ENCODE assay signal across 21 cellular contexts in genomic region chr7:78114993-78115392, GRCh38.
A peak's percentile ranks its signal among the peaks of the same experiment; 100 is the strongest.
DNase-seq lines count a peak whose midpoint lies in the region; ATAC-seq, FAIRE-seq and TF ChIP-seq lines count a peak whose summit lies in the region.
"Had no signal": no experiment of that assay in that cellular context is flagged by ENCODE, and none has a peak within 500 bp of the region (broad histone marks: within the 10 kb centered on the region; RNA-seq: fewer than 3 reads in every experiment).

No MANE protein-coding gene starts in this region.

- no peaks in the 10 kb centered on the region for H3K27me3 ChIP-seq in IMR-90 (ENCODE audit: control insufficient read depth, insufficient read depth, low read length)
- H3K27me3 ChIP-seq in K562 (ENCODE audit: control insufficient read depth in 2 of 2, insufficient read depth in 2 of 2, low read length in 2 of 2), result no peaks in the 10 kb centered on the region; a peak in 2 of 5 replicates
- H3K27me3 ChIP-seq: BLaER1 had no signal

- H3K27ac Mint-ChIP-seq in T-cell, result no peak overlapping the region
- H3K27ac Mint-ChIP-seq: B cell; CD4-positive, CD25-positive, alpha-beta regulatory T cell; CD8-positive, alpha-beta T cell; HFFc6 had no signal

- no peak overlapping the region for H3K14ac ChIP-seq in IMR-90 (replicated peaks; ENCODE audit: low read depth, low read length)

- dilution Hi-C loops in IMR-90 (cut with HindIII; ENCODE audit: low sequenced_read_pairs, unreplicated experiment), result no loop called here

- H3K79me1 ChIP-seq in IMR-90 (ENCODE audit: low read depth in 1 of 2, low read length in 2 of 2), result no peaks in the 10 kb centered on the region; a peak in 1 of 4 replicates

- no peak overlapping the region for H4K8ac ChIP-seq in IMR-90 (ENCODE audit: low read depth in 2 of 2, low read length in 2 of 2)

- H2AK5ac ChIP-seq in IMR-90 (ENCODE audit: low read depth, low read length), result no peak overlapping the region

- H3K9me3 ChIP-seq in IMR-90 (ENCODE audit: control insufficient read depth, insufficient read depth, low read length) (no peaks in the 10 kb centered on the region), K562 (replicated peaks; ENCODE audit: control insufficient read depth, insufficient read depth, low read depth, low read length) (no peaks in the 10 kb centered on the region)
- H3K9me3 ChIP-seq: BLaER1, Caco-2, HAP-1 had no signal

- in situ Hi-C loops in IMR-90 (cut with MboI; ENCODE audit: low sequenced_read_pairs) (no loop called here), K562 (cut with MboI) (no loop called here)

- TF ChIP-seq RAD21 in IMR-90 (IDR thresholded peaks at IDR 0.05; ENCODE audit: low read length) (no peak), K562 (CRISPR knock-in tag; conservative IDR thresholded peaks at IDR 0.05 in 1 of 2, IDR thresholded peaks at IDR 0.05 in 1 of 2) (no peak)

- no peak overlapping the region for H2BK5ac ChIP-seq in IMR-90 (ENCODE audit: low read depth, low read length, poor library complexity, severe bottlenecking)

- ATAC-seq in IMR-90 (ENCODE audit: low read depth), result no peak
- no peak for ATAC-seq in K562
- ATAC-seq in T-cell (replicated peaks in 1 of 4), result no peak
- ATAC-seq: CD8-positive, alpha-beta T cell; GM12878; GM23338 had no signal

- H3K9ac ChIP-seq in IMR-90 (ENCODE audit: low read depth, low read length), result no peak overlapping the region
- H3K9ac ChIP-seq in K562 (ENCODE audit: insufficient read depth in 1 of 2, low read depth in 2 of 2, low read length in 2 of 2), result no peak overlapping the region
- H3K9ac ChIP-seq: BLaER1 had no signal

- no peak overlapping the region for H2BK120ac ChIP-seq in IMR-90 (ENCODE audit: low read depth, low read length)

- H3K4me2 ChIP-seq in IMR-90 (ENCODE audit: low read depth, low read length), result no peak overlapping the region
- no peak overlapping the region for H3K4me2 ChIP-seq in K562 (ENCODE audit: insufficient read depth, low read length)
- H3K4me2 ChIP-seq: BLaER1, GM23338 had no signal

- no peak overlapping the region for H3K27ac ChIP-seq in IMR-90 (ENCODE audit: insufficient read depth, low read length)
- H3K27ac ChIP-seq in K562 (ENCODE audit: extremely low read depth, low read depth, low read length), result no peak overlapping the region
- peak overlapping the region; percentile 27 for H3K27ac ChIP-seq in epithelial cell of prostate
- H3K27ac ChIP-seq: BLaER1, C4-2B had no signal

- H3K9me1 ChIP-seq in IMR-90 (ENCODE audit: insufficient read depth, low read length), result peaks cover 6% of the 10 kb centered on the region; the same call in 1 of the 2 replicates
- no peaks in the 10 kb centered on the region for H3K9me1 ChIP-seq in K562 (ENCODE audit: control insufficient read depth, insufficient read depth, low read length)

- no peak overlapping the region for H4K91ac ChIP-seq in IMR-90 (ENCODE audit: insufficient read depth, low read depth, low read length)

- no peaks in the 10 kb centered on the region for H3K79me2 ChIP-seq in K562 (ENCODE audit: control insufficient read depth, insufficient read depth, low read length)

- H4K20me1 ChIP-seq in IMR-90 (ENCODE audit: insufficient read depth, low read length), result no peaks in the 10 kb centered on the region
- H4K20me1 ChIP-seq in K562 (replicated peaks; ENCODE audit: control insufficient read depth, insufficient read depth, low read length), result no peaks in the 10 kb centered on the region
- H4K20me1 ChIP-seq: BLaER1 had no signal

- DNase-seq in IMR-90 (no peak), K562 (ENCODE audit: extremely low read depth in 1 of 4, low spot score in 3 of 4) (no peak), epithelial cell of prostate (ENCODE audit: low read depth, low spot score) (no peak), T-cell (no peak), DMS153 treated with DMSO at 0.1 percent for 48 hours (lab: John Stamatoyannopoulos, UW; ENCODE audit: unreplicated experiment) (no peak), dermis blood vessel endothelial cell (no peak)
- DNase-seq: Caco-2; CD4-positive, CD25-positive, alpha-beta regulatory T cell; CD8-positive, alpha-beta T cell; DMS153; DMS79; GDM1; HFFc6 had no signal

- H3K4ac ChIP-seq in IMR-90 (ENCODE audit: low read depth, low read length), result no peak overlapping the region

- H3K18ac ChIP-seq in IMR-90 (ENCODE audit: low read depth, low read length), result no peak overlapping the region

- no peak overlapping the region for H2BK15ac ChIP-seq in IMR-90 (ENCODE audit: low read depth, low read length)

- H3K4me1 ChIP-seq in IMR-90 (ENCODE audit: control insufficient read depth, insufficient read depth, low read length) (0 out of 2 replicates have a peak, but pooled peaks cover 2% of the 10 kb centered on the region), K562 (replicated peaks in 1 of 2; ENCODE audit: control insufficient read depth in 2 of 2, insufficient read depth in 2 of 2, low read length in 2 of 2) (no peaks in the 10 kb centered on the region)
- H3K4me1 ChIP-seq: BLaER1, Caco-2, HAP-1 had no signal

- no peak for TF ChIP-seq EP300 in K562 (IDR thresholded peaks at IDR 0.05; ENCODE audit: low read length)

- CTCF ChIA-PET in IMR-90 (lab: Yijun Ruan, JAX), result interaction anchor here (0.6 kb wide), 1 partner anchor 28 kb away, joined by 8 read pairs; no protein-coding TSS in a partner anchor
- CTCF ChIA-PET in K562 (lab: Yijun Ruan, JAX; ENCODE audit: low intra/inter-chr PET ratio), result no interaction called here
- CTCF ChIA-PET in T-cell (lab: Charles Lee), result no interaction called here

- H2AFZ ChIP-seq in IMR-90 (replicated peaks; ENCODE audit: low read length, poor library complexity) (no peak overlapping the region), K562 (ENCODE audit: low read depth, low read length) (no peak overlapping the region)
- H2AFZ ChIP-seq: GM23338 had no signal

- no peak overlapping the region for H2AK9ac ChIP-seq in IMR-90 (replicated peaks; ENCODE audit: low read depth, low read length, poor library complexity)

- TF ChIP-seq POLR2A in IMR-90 (IDR thresholded peaks at IDR 0.05; ENCODE audit: low read depth, low read length) (no peak), K562 (conservative IDR thresholded peaks at IDR 0.05) (no peak)

- no TSS peak for BruUV-seq in IMR-90 (replicated peaks; lab: Mats Ljungman, UMichigan)
- no TSS peak for BruUV-seq in K562 (replicated peaks; lab: Mats Ljungman, UMichigan)

- H3K4me3 ChIP-seq in IMR-90 (ENCODE audit: insufficient read depth, low read depth, low read length) (no peak overlapping the region), K562 (no peak overlapping the region)
- H3K4me3 ChIP-seq: BLaER1, GM12878, GM23338, HAP-1 had no signal

- H3K36me3 ChIP-seq in IMR-90 (ENCODE audit: control insufficient read depth, insufficient read depth, low read length) (no peaks in the 10 kb centered on the region), K562 (ENCODE audit: control insufficient read depth, insufficient read depth, low read length) (no peaks in the 10 kb centered on the region)
- H3K36me3 ChIP-seq: BLaER1, HAP-1 had no signal

- H3K9me3 Mint-ChIP-seq in T-cell, result no peaks in the 10 kb centered on the region
- H3K9me3 Mint-ChIP-seq: CD8-positive, alpha-beta T cell; GM23338; HFFc6 had no signal

- no CpG with 5 or more reads among the region's 1 CpG for WGBS in IMR-90 (ENCODE audit: extremely low coverage in 2 of 2, insufficient read length in 1 of 2), 2 experiments
- 0% methylated on average over 1 of the region's 1 CpG for WGBS in K562 (ENCODE audit: insufficient coverage, low coverage, missing lambda C conversion rate)

- FAIRE-seq in K562 (lab: Jason Lieb, UNC), result no peak
- FAIRE-seq: GM12878, GM19239, H54 had no signal

- TF ChIP-seq CTCF in IMR-90 (conservative IDR thresholded peaks at IDR 0.05; ENCODE audit: low read depth, low read length) (no peak), K562 (IDR thresholded peaks at IDR 0.05 in 2 of 3, conservative IDR thresholded peaks at IDR 0.05 in 1 of 3; ENCODE audit: insufficient read depth in 2 of 3, low read depth in 1 of 3, low read length in 3 of 3) (no peak)

- POLR2A ChIA-PET in IMR-90 (lab: Charles Lee; ENCODE audit: unreplicated experiment), result no interaction called here
- POLR2A ChIA-PET in K562 (lab: Yijun Ruan, JAX), result no interaction called here
- POLR2A ChIA-PET in T-cell (lab: Charles Lee), result no interaction called here

- H4K5ac ChIP-seq in IMR-90 (ENCODE audit: low read depth, low read length), result no peak overlapping the region

- no peak overlapping the region for H2BK20ac ChIP-seq in IMR-90 (ENCODE audit: low read depth, low read length)

- H3K27me3 Mint-ChIP-seq in T-cell, result peaks cover 31 to 47% of the 10 kb centered on the region in 2 donors

- no peaks in the 10 kb centered on the region for H3K4me1 Mint-ChIP-seq in T-cell
- H3K4me1 Mint-ChIP-seq: B cell; CD4-positive, CD25-positive, alpha-beta regulatory T cell had no signal

- H3K4me3 Mint-ChIP-seq in T-cell, result no peak overlapping the region
- H3K4me3 Mint-ChIP-seq: B cell; CD4-positive, CD25-positive, alpha-beta regulatory T cell; CD8-positive, alpha-beta T cell; GM23338; HFFc6 had no signal

- intact Hi-C loops in IMR-90 (cut with micrococcal nuclease) (no loop called here), K562 (cut with micrococcal nuclease) (no loop called here)

- H3K23ac ChIP-seq in IMR-90 (ENCODE audit: low read depth, low read length), result no peak overlapping the region

- no peak overlapping the region for H3K56ac ChIP-seq in IMR-90 (ENCODE audit: extremely low read depth, insufficient read depth, low read length)

- no peaks in the 10 kb centered on the region for H3K36me3 Mint-ChIP-seq in T-cell
- H3K36me3 Mint-ChIP-seq: CD4-positive, CD25-positive, alpha-beta regulatory T cell; CD8-positive, alpha-beta T cell had no signal

TF ChIP-seq in IMR-90, 13 proteins besides CTCF, POLR2A, EP300 and RAD21:
- TF ChIP-seq MAFK (IDR thresholded peaks at IDR 0.05; ENCODE audit: low read depth, low read length) (peak; percentile 97), BHLHE40 (IDR thresholded peaks at IDR 0.05; ENCODE audit: low read depth, low read length) (no peak)

TF ChIP-seq in K562, 482 proteins besides CTCF, POLR2A, EP300 and RAD21 (continues in another document):
- TF ChIP-seq MAFF (IDR thresholded peaks at IDR 0.05; ENCODE audit: low read length) (peak; percentile 93), C11orf30 (IDR thresholded peaks at IDR 0.05; ENCODE audit: low read depth) (peak; percentile 88), HNRNPH1 (optimal IDR thresholded peaks at IDR 0.05; ENCODE audit: low read depth, low read length) (no peak), L3MBTL2 (IDR thresholded peaks at IDR 0.05) (no peak), JUN (IDR thresholded peaks at IDR 0.05; ENCODE audit: borderline replicate concordance, low read depth, low read length) (no peak), JUN (CRISPR knock-in tag; IDR thresholded peaks at IDR 0.05; ENCODE audit: borderline replicate concordance) (no peak), MAFK (IDR thresholded peaks at IDR 0.05; ENCODE audit: low read length) (peak; percentile 90), PREB (CRISPR knock-in tag; IDR thresholded peaks at IDR 0.05) (no peak)
